11 cellular contexts compared by ENCODE assay signal in the genomic region with DNA sequence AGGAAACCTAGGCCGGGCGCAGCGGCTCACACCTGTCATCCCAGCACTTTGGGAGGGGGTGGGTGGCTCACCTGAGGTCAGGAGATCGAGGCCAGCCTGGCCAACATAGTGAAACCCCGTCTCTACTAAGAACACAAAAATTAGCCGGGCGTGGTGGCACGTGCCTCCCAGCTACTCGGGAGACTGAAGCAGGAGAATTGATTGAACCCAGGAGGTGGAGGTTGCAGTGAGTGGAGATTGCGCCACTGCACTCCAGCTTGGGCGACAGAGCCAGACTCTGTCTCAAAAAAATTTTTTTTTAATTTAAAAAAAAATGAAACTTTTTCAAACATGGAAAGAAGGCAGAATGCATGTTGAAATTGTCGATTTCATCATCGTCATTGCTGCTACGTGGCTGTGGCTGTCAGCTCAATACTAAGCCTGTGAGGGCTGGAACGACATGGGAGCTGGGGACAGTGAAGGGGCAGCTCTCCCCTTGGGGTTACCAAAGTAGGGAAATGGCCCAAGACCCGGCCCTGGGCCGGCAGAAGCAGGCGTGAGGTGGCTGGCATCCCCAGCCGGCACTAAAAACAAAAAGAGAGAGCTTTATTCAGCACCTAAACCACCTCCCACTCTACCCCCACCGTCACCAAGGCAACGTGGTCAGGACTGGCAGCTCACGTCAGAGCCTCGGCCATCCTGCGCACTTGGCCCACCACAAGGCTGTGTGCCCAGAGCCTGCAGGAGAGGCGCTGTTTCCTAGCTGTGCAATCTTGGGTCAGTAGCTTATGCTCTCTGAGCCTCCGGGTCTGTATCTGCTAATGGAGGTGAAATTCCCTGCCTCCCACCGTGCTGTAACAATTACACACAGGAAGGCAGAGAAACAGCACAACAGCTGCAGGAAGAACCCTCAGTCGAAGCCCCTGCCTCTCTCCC. TPM values are rescaled to one million over a fixed set of nuclear protein-coding genes. Genes with fewer than 3 reads are reported as not detected.
DNase-seq lines count a peak whose midpoint lies in the region; TF ChIP-seq lines count a peak whose summit lies in the region.
"Had no signal": no experiment of that assay in that cellular context is flagged by ENCODE, and none has a peak within 500 bp of the region (broad histone marks: within the 10 kb centered on the region; RNA-seq: fewer than 3 reads in every experiment).

No MANE protein-coding gene starts in this region.

- WGBS in mesenchymal stem cell: 85% methylated on average over 26 of the region's 28 CpGs

- no peaks in the 10 kb centered on the region for H3K9me3 ChIP-seq in mesenchymal stem cell (ENCODE audit: control insufficient read depth, low read length)
- H3K9me3 ChIP-seq: BLaER1 had no signal

- H3K27me3 Mint-ChIP-seq in activated naive CD4-positive, alpha-beta T cell treated with anti-CD3 and anti-CD28 coated beads, Interleukin-2, amount 50 U/mL, for 24 hours: no peaks in the 10 kb centered on the region
- no peaks in the 10 kb centered on the region for H3K27me3 Mint-ChIP-seq in activated naive CD4-positive, alpha-beta T cell treated with anti-CD3 and anti-CD28 coated beads, Interleukin-2, amount 10 ng/mL, durations not matched to agents 7 days and 5 days
- H3K27me3 Mint-ChIP-seq in type B pancreatic cell (no peaks in the 10 kb centered on the region), mesothelial cell of epicardium (ENCODE audit: low read depth) (no peaks in the 10 kb centered on the region)

- H3K4me3 ChIP-seq in mesenchymal stem cell (ENCODE audit: insufficient read depth in 1 of 2, low read depth in 1 of 2, low read length in 2 of 2): peak overlapping the region in 1 of 2 experiments; percentile 70
- H3K4me3 ChIP-seq: BLaER1 had no signal

- H2AFZ ChIP-seq in mesenchymal stem cell (ENCODE audit: low read depth, low read length): no peak overlapping the region

- no peaks in the 10 kb centered on the region for H3K27me3 ChIP-seq in mesenchymal stem cell (ENCODE audit: control insufficient read depth in 1 of 2, insufficient read depth in 1 of 2, low read length in 2 of 2)
- H3K27me3 ChIP-seq: BLaER1 had no signal

- H3K4me2 ChIP-seq in mesenchymal stem cell (ENCODE audit: low read length, poor library complexity, severe bottlenecking): no peak overlapping the region
- H3K4me2 ChIP-seq: BLaER1 had no signal

- no peak overlapping the region for H2BK5ac ChIP-seq in mesenchymal stem cell (ENCODE audit: low read depth, low read length, poor library complexity, severe bottlenecking)

- peaks cover 37% of the 10 kb centered on the region for H3K79me1 ChIP-seq in mesenchymal stem cell (replicated peaks; ENCODE audit: low read length, poor library complexity, severe bottlenecking)

- H3K14ac ChIP-seq in mesenchymal stem cell (ENCODE audit: low read length in 2 of 2): no peak overlapping the region

- H4K91ac ChIP-seq in mesenchymal stem cell (ENCODE audit: low read length): peak overlapping the region; percentile 55

- no peak overlapping the region for H3K4me3 Mint-ChIP-seq in activated naive CD4-positive, alpha-beta T cell treated with anti-CD3 and anti-CD28 coated beads, Interleukin-2, amount 50 U/mL, for 24 hours
- H3K4me3 Mint-ChIP-seq in activated naive CD4-positive, alpha-beta T cell treated with anti-CD3 and anti-CD28 coated beads, Interleukin-2, amount 10 ng/mL, durations not matched to agents 7 days and 5 days: no peak overlapping the region
- H3K4me3 Mint-ChIP-seq in type B pancreatic cell (no peak overlapping the region), mesothelial cell of epicardium (no peak overlapping the region)

- TF ChIP-seq CTCF in type B pancreatic cell (conservative IDR thresholded peaks at IDR 0.05) (no peak), mesothelial cell of epicardium (IDR thresholded peaks at IDR 0.05; ENCODE audit: unreplicated experiment) (no peak)

- H3K23ac ChIP-seq in mesenchymal stem cell (ENCODE audit: low read length in 2 of 2): no peak overlapping the region

- peaks cover 4% of the 10 kb centered on the region for H3K4me1 ChIP-seq in mesenchymal stem cell (ENCODE audit: control insufficient read depth, insufficient read depth, low read depth, low read length)
- H3K4me1 ChIP-seq: BLaER1 had no signal

- H3K9me3 Mint-ChIP-seq in activated naive CD4-positive, alpha-beta T cell treated with anti-CD3 and anti-CD28 coated beads, Interleukin-2, amount 50 U/mL, for 24 hours: no peaks in the 10 kb centered on the region
- H3K9me3 Mint-ChIP-seq in activated naive CD4-positive, alpha-beta T cell treated with anti-CD3 and anti-CD28 coated beads, Interleukin-2, amount 10 ng/mL, durations not matched to agents 7 days and 5 days: no peaks in the 10 kb centered on the region
- peaks cover 6% of the 10 kb centered on the region for H3K9me3 Mint-ChIP-seq in type B pancreatic cell
- no peaks in the 10 kb centered on the region for H3K9me3 Mint-ChIP-seq in mesothelial cell of epicardium

- H3K36me3 Mint-ChIP-seq in activated naive CD4-positive, alpha-beta T cell treated with anti-CD3 and anti-CD28 coated beads, Interleukin-2, amount 50 U/mL, for 24 hours: peaks cover 7% of the 10 kb centered on the region
- H3K36me3 Mint-ChIP-seq in activated naive CD4-positive, alpha-beta T cell treated with anti-CD3 and anti-CD28 coated beads, Interleukin-2, amount 10 ng/mL, durations not matched to agents 7 days and 5 days: no peaks in the 10 kb centered on the region
- H3K36me3 Mint-ChIP-seq in type B pancreatic cell (peaks cover 20% of the 10 kb centered on the region), mesothelial cell of epicardium (peaks cover 2% of the 10 kb centered on the region)

- H4K8ac ChIP-seq in mesenchymal stem cell (ENCODE audit: low read length): no peak overlapping the region

- no peak overlapping the region for H2BK12ac ChIP-seq in mesenchymal stem cell (ENCODE audit: low read length in 2 of 2)

- no peak overlapping the region for H2BK15ac ChIP-seq in mesenchymal stem cell (ENCODE audit: low read depth, poor library complexity, severe bottlenecking)

- no peaks in the 10 kb centered on the region for H3K4me1 Mint-ChIP-seq in activated naive CD4-positive, alpha-beta T cell treated with anti-CD3 and anti-CD28 coated beads, Interleukin-2, amount 50 U/mL, for 24 hours
- H3K4me1 Mint-ChIP-seq in activated naive CD4-positive, alpha-beta T cell treated with anti-CD3 and anti-CD28 coated beads, Interleukin-2, amount 10 ng/mL, durations not matched to agents 7 days and 5 days: no peaks in the 10 kb centered on the region
- peaks cover 13% of the 10 kb centered on the region for H3K4me1 Mint-ChIP-seq in type B pancreatic cell (ENCODE audit: unreplicated experiment)
- H3K4me1 Mint-ChIP-seq in mesothelial cell of epicardium: peaks cover 6% of the 10 kb centered on the region

- no peak overlapping the region for H3K27ac ChIP-seq in mesenchymal stem cell (ENCODE audit: low read length, poor library complexity, severe bottlenecking)
- H3K27ac ChIP-seq: BLaER1 had no signal

- H2AK5ac ChIP-seq in mesenchymal stem cell (ENCODE audit: low read length, severe bottlenecking): no peak overlapping the region

- H3K9ac ChIP-seq in mesenchymal stem cell (ENCODE audit: low read length): peak overlapping the region; percentile 91
- H3K9ac ChIP-seq: BLaER1 had no signal

- CTCF ChIA-PET in activated naive CD4-positive, alpha-beta T cell treated with anti-CD3 and anti-CD28 coated beads, Interleukin-2, amount 10 ng/mL, durations not matched to agents 7 days and 5 days (lab: Charles Lee): no interaction called here

- H3K27ac Mint-ChIP-seq in activated naive CD4-positive, alpha-beta T cell treated with anti-CD3 and anti-CD28 coated beads, Interleukin-2, amount 50 U/mL, for 24 hours: peak overlapping the region; percentile 36
- H3K27ac Mint-ChIP-seq in activated naive CD4-positive, alpha-beta T cell treated with anti-CD3 and anti-CD28 coated beads, Interleukin-2, amount 10 ng/mL, durations not matched to agents 7 days and 5 days: no peak overlapping the region
- peak overlapping the region; percentile 29 for H3K27ac Mint-ChIP-seq in type B pancreatic cell
- H3K27ac Mint-ChIP-seq in mesothelial cell of epicardium: no peak overlapping the region

- H3K4ac ChIP-seq in mesenchymal stem cell (ENCODE audit: low read depth in 1 of 2, low read length in 2 of 2): no peak overlapping the region

- H2BK120ac ChIP-seq in mesenchymal stem cell (ENCODE audit: low read depth, low read length): no peak overlapping the region

- peaks cover 9 to 10% of the 10 kb centered on the region in 2 experiments for H3K36me3 ChIP-seq in mesenchymal stem cell (ENCODE audit: control insufficient read depth in 1 of 2, insufficient read depth in 2 of 2, low read depth in 1 of 2, low read length in 2 of 2)

- DNase-seq in activated naive CD4-positive, alpha-beta T cell treated with anti-CD3 and anti-CD28 coated beads, Interleukin-2, amount 10 ng/mL, durations not matched to agents 7 days and 5 days: no peak
- DNase-seq in astrocyte of the hippocampus (ENCODE audit: low read depth, low spot score): peak; percentile 92
- DNase-seq in mesenchymal stem cell: peak; percentile 30
- DNase-seq in type B pancreatic cell (ENCODE audit: extremely low spot score, unreplicated experiment): peak; percentile 43
- no peak for DNase-seq in germinal center (ENCODE audit: low spot score)
- DNase-seq in mesothelial cell of epicardium (ENCODE audit: low spot score in 2 of 2, unreplicated experiment in 2 of 2): no peak
- no peak for DNase-seq in EL
- DNase-seq: activated CD4-positive, alpha-beta T cell treated with anti-CD3 and anti-CD28 coated beads, Interleukin-2, amount 50 U/mL, for 48 hours; NCI-H1436 had no signal

- no peak overlapping the region for H3K18ac ChIP-seq in mesenchymal stem cell (ENCODE audit: low read depth in 1 of 2, low read length in 2 of 2)

RNA-seq across cellular contexts. Expression of a gene that starts 30.8 kb away (rescaled TPM):
- polyA plus RNA-seq in mesenchymal stem cell (2013, experiment 1 of 2): 16.0 TPM
- 15.9 TPM for polyA plus RNA-seq in mesenchymal stem cell (2013, experiment 2 of 2)
- 9.6 and 24.4 TPM in 2 replicates for total RNA-seq in type B pancreatic cell (ENCODE audit: low replicate concordance)
- total RNA-seq in mesothelial cell of epicardium: 21.5 to 23.9 TPM (median 23.7 TPM) in 3 replicates

Comparison
In these comparisons a context has a peak if more than half of its experiments do, and no peak if none do; other contexts are left out.
1. H3K27ac Mint-ChIP-seq: peak in activated naive CD4-positive, alpha-beta T cell treated with anti-CD3 and anti-CD28 coated beads, Interleukin-2, amount 50 U/mL, for 24 hours (single experiment) and type B pancreatic cell (single experiment); none in activated naive CD4-positive, alpha-beta T cell treated with anti-CD3 and anti-CD28 coated beads, Interleukin-2, amount 10 ng/mL, durations not matched to agents 7 days and 5 days (single experiment) and mesothelial cell of epicardium (single experiment).
2. DNase-seq: peak in astrocyte of the hippocampus (single experiment), mesenchymal stem cell (single experiment) and type B pancreatic cell (single experiment); none in activated naive CD4-positive, alpha-beta T cell treated with anti-CD3 and anti-CD28 coated beads, Interleukin-2, amount 10 ng/mL, durations not matched to agents 7 days and 5 days (single experiment), germinal center (single experiment), mesothelial cell of epicardium (0 of 2) and EL (single experiment).